Comparison of ENCODE assay signal across 8 cellular contexts in genomic region chr2:212539145-212539880, GRCh38. TPM values are rescaled to one million over a fixed set of nuclear protein-coding genes. Genes with fewer than 3 reads are reported as not detected.
A peak's percentile ranks its signal among the peaks of the same experiment; 100 is the strongest.
DNase-seq lines count a peak whose midpoint lies in the region; ATAC-seq, FAIRE-seq and TF ChIP-seq lines count a peak whose summit lies in the region.

No MANE protein-coding gene starts in this region.

- H3K27me3 Mint-ChIP-seq in MCF 10A (ENCODE audit: insufficient read depth, unreplicated experiment) = peaks cover 97% of the 10 kb centered on the region

- H3K4me1 ChIP-seq in kidney (ENCODE audit: control insufficient read depth in 1 of 2, insufficient read depth in 1 of 2, low read depth in 1 of 2, low read length in 2 of 2) = no peaks in the 10 kb centered on the region
- H3K4me1 ChIP-seq in spleen = peaks cover 4 to 36% (median 26%) of the 10 kb centered on the region in 6 donors
- H3K4me1 ChIP-seq in effector memory CD4-positive, alpha-beta T cell (ENCODE audit: control insufficient read depth, insufficient read depth, low read length, poor library complexity, severe bottlenecking) = no peaks in the 10 kb centered on the region

- H3K27ac Mint-ChIP-seq in MCF 10A (ENCODE audit: low read depth, unreplicated experiment) = no peak overlapping the region

- H3K36me3 Mint-ChIP-seq in MCF 10A (ENCODE audit: insufficient read depth, unreplicated experiment) = no peaks in the 10 kb centered on the region

- intact Hi-C loops in MCF 10A (cut with micrococcal nuclease) = no loop called here
- intact Hi-C loops in kidney (cut with DNase I) = no loop called here
- intact Hi-C loops in spleen (cut with DNase I; ENCODE audit: low total_unique reads) = no loop called here

- peaks cover 6 to 67% (median 32%) of the 10 kb centered on the region in 7 donors for H3K27me3 ChIP-seq in spleen (replicated peaks in 1 of 7)
- H3K27me3 ChIP-seq in effector memory CD4-positive, alpha-beta T cell (replicated peaks; ENCODE audit: control insufficient read depth, insufficient read depth, low read length, poor library complexity, severe bottlenecking) = peaks cover 7% of the 10 kb centered on the region

- TF ChIP-seq CTCF in MCF 10A (IDR thresholded peaks at IDR 0.05; ENCODE audit: unreplicated experiment) (no peak), kidney (IDR thresholded peaks at IDR 0.05; ENCODE audit: borderline replicate concordance, extremely low read depth, insufficient read depth) (no peak), spleen (IDR thresholded peaks at IDR 0.05 in 8 of 11, conservative IDR thresholded peaks at IDR 0.05 in 3 of 11) (no peak)

- H3K4me3 ChIP-seq in kidney (ENCODE audit: low read length in 2 of 2) = peak overlapping the region; percentile 75 to 84
- H3K4me3 ChIP-seq in spleen = peak overlapping the region; percentile 33 to 72 (median 50)
- no peak overlapping the region for H3K4me3 ChIP-seq in effector memory CD4-positive, alpha-beta T cell (ENCODE audit: insufficient read depth, low read depth, low read length, poor library complexity, severe bottlenecking)

- FAIRE-seq in kidney (lab: Jason Lieb, UNC) = no peak

- WGBS in spleen, 5 donors = 37 to 40% (median 38%) methylated on average over 22 of the region's 22 CpGs

- no TSS peak for BruUV-seq in MCF 10A (replicated peaks; lab: Mats Ljungman, UMichigan)

- H3K9me3 ChIP-seq in kidney (ENCODE audit: control insufficient read depth in 1 of 2, low read length in 2 of 2) = no peaks in the 10 kb centered on the region
- no peaks in the 10 kb centered on the region for H3K9me3 ChIP-seq in spleen
- no peaks in the 10 kb centered on the region for H3K9me3 ChIP-seq in effector memory CD4-positive, alpha-beta T cell (ENCODE audit: control insufficient read depth, low read length)

- H3K9ac ChIP-seq in kidney (ENCODE audit: low read length in 2 of 2) = peak overlapping the region in 1 of 2 donors; percentile 32

- no peak for TF ChIP-seq POLR2A in spleen (IDR thresholded peaks at IDR 0.05)

- no peaks in the 10 kb centered on the region for H3K36me3 ChIP-seq in kidney (ENCODE audit: control insufficient read depth in 1 of 2, insufficient read depth in 2 of 2, low read length in 2 of 2)
- no peaks in the 10 kb centered on the region for H3K36me3 ChIP-seq in spleen
- no peaks in the 10 kb centered on the region for H3K36me3 ChIP-seq in effector memory CD4-positive, alpha-beta T cell (ENCODE audit: control insufficient read depth, insufficient read depth, low read length)

- CTCF ChIA-PET in MCF 10A (lab: Yijun Ruan, JAX) = interaction anchor here (0.6 to 0.8 kb wide), 3 partner anchors 182 to 1902 kb away, joined by 3 to 4 read pairs (median 3); no protein-coding TSS in a partner anchor

- peak overlapping the region; percentile 70 for H3K4me3 Mint-ChIP-seq in MCF 10A (ENCODE audit: unreplicated experiment)

- DNase-seq in C1 segment of cervical spinal cord (lab: John Stamatoyannopoulos, UW) = peak in 13 of 14 donors; percentile 5 to 82 (median 59)
- DNase-seq in M059J (ENCODE audit: low read depth) = peak; percentile 15
- peak; percentile 36 for DNase-seq in MCF 10A (ENCODE audit: unreplicated experiment)
- DNase-seq in kidney = peak; percentile 80
- peak; percentile 50 for DNase-seq in spleen
- no peak for DNase-seq in activated gamma-delta T cell (lab: John Stamatoyannopoulos, UW)
- no peak for DNase-seq in effector memory CD4-positive, alpha-beta T cell

- H3K27ac ChIP-seq in kidney (ENCODE audit: low read depth in 2 of 2, low read length in 2 of 2) (peak overlapping the region in 1 of 2 donors; percentile 14), spleen (no peak overlapping the region)
- no peak overlapping the region for H3K27ac ChIP-seq in effector memory CD4-positive, alpha-beta T cell (ENCODE audit: insufficient read depth, low read length, poor library complexity, severe bottlenecking)

- H3K4me1 Mint-ChIP-seq in MCF 10A (ENCODE audit: insufficient read depth, unreplicated experiment) = peaks cover 12% of the 10 kb centered on the region

- POLR2A ChIA-PET in MCF 10A (lab: Yijun Ruan, JAX) = no interaction called here

- H3K9me3 Mint-ChIP-seq in MCF 10A (ENCODE audit: unreplicated experiment) = no peaks in the 10 kb centered on the region

- ATAC-seq in HG03196 (IDR thresholded peaks at IDR 0.05; ENCODE audit: unreplicated experiment) = no peak

RNA-seq across cellular contexts. Expression of gene ERBB4, which starts 0.7 kb away (rescaled TPM):
- total RNA-seq in M059J (2014; rRNA removed; shearing (Covaris generic)) = not detected in 2 replicates
- total RNA-seq in MCF 10A (2022) (not detected in 2 replicates), kidney (152 TPM), spleen (1 to 10 TPM in 2 of 7 donors, under 1 TPM in 5; 0.21 to 1.4 (median 0.59) TPM)
- polyA plus RNA-seq in kidney (ENCODE audit: insufficient read depth, low read depth, low replicate concordance) (3.9 TPM), spleen (under 1 TPM; under 0.01 to 0.02 (median under 0.01) TPM)

Comparison
In these comparisons a context has a peak if more than half of its experiments do, and no peak if none do; other contexts are left out.
1. DNase-seq: peak in C1 segment of cervical spinal cord (13 of 14), M059J (single experiment), MCF 10A (single experiment), kidney (single experiment) and spleen (single experiment); none in activated gamma-delta T cell (single experiment) and effector memory CD4-positive, alpha-beta T cell (0 of 3).
2. RNA of gene ERBB4, which starts 0.7 kb away (total RNA-seq): 152 TPM in kidney (single experiment); 0.21 to 1.4 TPM in spleen, not detected in M059J and not detected in MCF 10A; every median in the first group is over 10 times any median in the second.